14 cellular contexts compared by ENCODE assay signal in genomic region chr10:103651783-103652476, GRCh38.
DNase-seq lines count a peak whose midpoint lies in the region; ATAC-seq, FAIRE-seq and TF ChIP-seq lines count a peak whose summit lies in the region.
"Had no signal": no experiment of that assay in that cellular context is flagged by ENCODE, and none has a peak within 500 bp of the region (broad histone marks: within the 10 kb centered on the region; RNA-seq: fewer than 3 reads in every experiment).

No MANE protein-coding gene starts in this region.

- TF ChIP-seq CTCF in bronchial epithelial cell (IDR thresholded peaks at IDR 0.05; ENCODE audit: insufficient read depth, low read length, severe bottlenecking) (no peak), kidney (IDR thresholded peaks at IDR 0.05; ENCODE audit: borderline replicate concordance, extremely low read depth, insufficient read depth) (no peak)

- intact Hi-C loops in kidney (cut with DNase I), result no loop called here

- H3K4me3 ChIP-seq in bronchial epithelial cell (ENCODE audit: low read depth, low read length), result no peak overlapping the region
- peak overlapping the region in 1 of 2 donors; percentile 6 for H3K4me3 ChIP-seq in kidney (ENCODE audit: low read length in 2 of 2)
- H3K4me3 ChIP-seq: HAP-1 had no signal

- H3K9ac ChIP-seq in kidney (ENCODE audit: low read length in 2 of 2), result peak overlapping the region in 1 of 2 donors; percentile 16

- H3K9me3 ChIP-seq in kidney (ENCODE audit: control insufficient read depth in 1 of 2, low read length in 2 of 2), result no peaks in the 10 kb centered on the region
- H3K9me3 ChIP-seq: HAP-1 had no signal

- ATAC-seq in GM21737 (IDR thresholded peaks at IDR 0.05; ENCODE audit: unreplicated experiment) (no peak), GM21423 (IDR thresholded peaks at IDR 0.05; ENCODE audit: unreplicated experiment) (no peak)

- no peaks in the 10 kb centered on the region for H3K27me3 ChIP-seq in bronchial epithelial cell (ENCODE audit: control insufficient read depth, insufficient read depth, low read length)

- peak overlapping the region; percentile 33 to 79 for H3K27ac ChIP-seq in kidney (ENCODE audit: low read depth in 2 of 2, low read length in 2 of 2)

- peak; percentile 56 for DNase-seq in Ammon's horn (ENCODE audit: low spot score)
- no peak for DNase-seq in bronchial epithelial cell (ENCODE audit: low read depth)
- no peak for DNase-seq in kidney
- DNase-seq in putamen (ENCODE audit: low spot score), result peak; percentile 38
- no peak for DNase-seq in NOMO-1 treated with DMSO at 0.1 percent for 48 hours (lab: John Stamatoyannopoulos, UW; ENCODE audit: unreplicated experiment)
- no peak for DNase-seq in stimulated activated CD4-positive, alpha-beta T cell treated with anti-CD3 and anti-CD28 coated beads, Interleukin-15, amount 100 ng/mL, for 24 hours
- DNase-seq: activated CD4-positive, CD25-positive, alpha-beta regulatory T cell treated with anti-CD3 and anti-CD28 coated beads, Interleukin-2, amount 50 U/mL, for 72 hours; dermis blood vessel endothelial cell; KG1; NCI-H1436; OCI-M1 had no signal

- FAIRE-seq in bronchial epithelial cell (lab: Jason Lieb, UNC) (peak; percentile 18), kidney (lab: Jason Lieb, UNC) (no peak)

- H3K36me3 ChIP-seq in bronchial epithelial cell (ENCODE audit: control insufficient read depth, insufficient read depth, low read length) (peaks cover 10% of the 10 kb centered on the region), kidney (ENCODE audit: control insufficient read depth in 1 of 2, insufficient read depth in 2 of 2, low read length in 2 of 2) (no peaks in the 10 kb centered on the region)
- H3K36me3 ChIP-seq: HAP-1 had no signal

- peaks cover 27 to 44% of the 10 kb centered on the region in 2 donors for H3K4me1 ChIP-seq in kidney (ENCODE audit: control insufficient read depth in 1 of 2, insufficient read depth in 1 of 2, low read depth in 1 of 2, low read length in 2 of 2)
- H3K4me1 ChIP-seq: HAP-1 had no signal

Comparison
In these comparisons a context has a peak if more than half of its experiments do, and no peak if none do; other contexts are left out.
1. DNase-seq: peak in Ammon's horn (single experiment) and putamen (single experiment); none in bronchial epithelial cell (single experiment), kidney (single experiment), NOMO-1 treated with DMSO at 0.1 percent for 48 hours (single experiment) and stimulated activated CD4-positive, alpha-beta T cell treated with anti-CD3 and anti-CD28 coated beads, Interleukin-15, amount 100 ng/mL, for 24 hours (single experiment).